Comparison of ENCODE assay signal across 8 cellular contexts in the genomic region with DNA sequence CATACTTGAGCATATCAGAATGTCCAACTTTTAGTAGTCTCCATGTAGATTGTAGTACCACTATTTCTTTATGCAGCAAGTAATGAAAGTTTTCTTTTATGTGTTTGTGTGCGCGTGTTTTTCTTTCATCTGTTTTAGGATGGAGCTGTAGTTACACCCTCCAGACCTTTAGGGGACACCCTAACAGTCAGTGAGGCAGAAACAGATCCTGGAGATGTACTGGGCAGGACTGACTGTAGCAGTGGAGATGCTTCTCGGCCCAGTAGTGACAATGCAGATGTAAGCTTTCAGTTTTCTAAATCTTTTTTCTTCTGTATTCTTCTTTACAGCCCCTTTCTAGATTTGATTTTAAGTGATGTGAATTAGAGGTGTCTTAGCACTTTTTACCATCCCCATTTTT.
DNase-seq lines count a peak whose midpoint lies in the region; ATAC-seq and TF ChIP-seq lines count a peak whose summit lies in the region.

No MANE protein-coding gene starts in this region.

- no peaks in the 10 kb centered on the region for H3K27me3 Mint-ChIP-seq in T-helper 17 cell

- no peak for TF ChIP-seq POLR2A in heart left ventricle (IDR thresholded peaks at IDR 0.05)

- H3K36me3 ChIP-seq in heart left ventricle, result peaks cover 0 to 89% (median 24%) of the 10 kb centered on the region in 9 donors

- H3K27me3 ChIP-seq in heart left ventricle, result no peaks in the 10 kb centered on the region

- H3K4me3 Mint-ChIP-seq in T-helper 17 cell, result no peak overlapping the region

- DNase-seq in Right ventricle myocardium inferior (ENCODE audit: missing footprints), result no peak
- DNase-seq in cardiac septum (ENCODE audit: low spot score), result no peak
- DNase-seq in T-helper 17 cell, result no peak
- DNase-seq in heart left ventricle, result no peak
- DNase-seq in stromal cell of bone marrow (ENCODE audit: low read depth), result peak; percentile 42
- no peak for DNase-seq in activated gamma-delta T cell treated with Interleukin-2 at 50 U/mL for 16 hours
- DNase-seq in SHP77 (lab: John Stamatoyannopoulos, UW), result no peak

- peak overlapping the region in 11 of 12 donors; percentile 12 to 87 (median 77) for H3K27ac ChIP-seq in heart left ventricle

- ATAC-seq in Right ventricle myocardium inferior (peak; percentile 51), T-helper 17 cell (peak; percentile 63), heart left ventricle (peak; percentile 52 to 77 (median 70)), HG03159 (IDR thresholded peaks at IDR 0.05; ENCODE audit: unreplicated experiment) (no peak)

- peak overlapping the region in 2 of 12 donors; percentile 6 to 23 for H3K4me3 ChIP-seq in heart left ventricle

- intact Hi-C loops in Right ventricle myocardium inferior (cut with DNase I) (loop anchor here (2.0 to 5.0 kb wide), 2 partner anchors 46 to 95 kb away; partner anchors contain the start of gene ARHGEF12), cardiac septum (cut with DNase I) (loop anchor here (2.0 kb wide), 1 partner anchor 95 kb away; the partner anchor contains the start of gene ARHGEF12), heart left ventricle (cut with DNase I) (loop anchor here in 9 of 10 donors (1.0 to 10.0 kb wide), 3 partner anchors 94 to 97 kb away; partner anchors contain the start of gene ARHGEF12 (in 8 of the 9))

- H3K9me3 ChIP-seq in T-helper 17 cell (ENCODE audit: control insufficient read depth, low read length, poor library complexity, severe bottlenecking), result no peaks in the 10 kb centered on the region
- no peaks in the 10 kb centered on the region for H3K9me3 ChIP-seq in heart left ventricle

- WGBS in heart left ventricle, 4 donors, result 79 to 89% (median 83%) methylated on average over 3 of the region's 3 CpGs

- peaks cover 0 to 24% (median 17%) of the 10 kb centered on the region in 12 donors for H3K4me1 ChIP-seq in heart left ventricle

- no peaks in the 10 kb centered on the region for H3K36me3 Mint-ChIP-seq in T-helper 17 cell (ENCODE audit: low read depth)

- TF ChIP-seq CTCF in heart left ventricle (IDR thresholded peaks at IDR 0.05), result peak in 7 of 12 donors; percentile 3 to 40 (median 32)

- peak overlapping the region; percentile 45 for H3K27ac Mint-ChIP-seq in T-helper 17 cell

- peaks cover 16% of the 10 kb centered on the region for H3K4me1 Mint-ChIP-seq in T-helper 17 cell
